In the genomic region with DNA sequence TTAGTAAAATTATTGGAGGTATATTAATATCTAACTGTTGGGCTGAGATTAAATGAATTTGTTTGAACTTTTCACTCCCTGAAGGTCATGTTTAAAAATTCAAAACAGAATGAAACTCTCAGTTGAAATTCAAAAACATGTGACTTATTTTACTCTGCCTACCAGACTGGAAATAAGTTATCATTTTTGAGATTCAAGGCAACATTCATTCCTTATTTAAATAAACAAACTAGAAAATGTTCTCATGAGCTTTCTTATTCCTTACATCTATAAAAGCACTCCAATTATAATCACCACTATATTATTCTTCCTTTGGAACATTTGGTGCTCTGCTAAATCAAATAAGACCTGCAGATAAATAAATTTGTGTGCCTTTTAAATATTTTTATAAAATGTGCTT, we compare ENCODE assay signal across 19 cellular contexts.
DNase-seq lines count a peak whose midpoint lies in the region; FAIRE-seq and TF ChIP-seq lines count a peak whose summit lies in the region.
"Had no signal": no experiment of that assay in that cellular context is flagged by ENCODE, and none has a peak within 500 bp of the region (broad histone marks: within the 10 kb centered on the region; RNA-seq: fewer than 3 reads in every experiment).

No MANE protein-coding gene starts in this region.

- no peaks in the 10 kb centered on the region for H3K27me3 Mint-ChIP-seq in astrocyte (ENCODE audit: low read depth, unreplicated experiment)
- H3K27me3 Mint-ChIP-seq in osteocyte (ENCODE audit: unreplicated experiment): no peaks in the 10 kb centered on the region
- no peaks in the 10 kb centered on the region for H3K27me3 Mint-ChIP-seq in activated naive CD8-positive, alpha-beta T cell treated with anti-CD3 and anti-CD28 coated beads for 36 hours
- H3K27me3 Mint-ChIP-seq: CD4-positive, alpha-beta T cell; IgD-negative memory B cell had no signal

- FAIRE-seq in astrocyte (lab: Jason Lieb, UNC): peak; percentile 5
- peak; percentile 57 for FAIRE-seq in endometrium (lab: Jason Lieb, UNC)
- FAIRE-seq: A549, D721Med, HTR-8/SVneo had no signal

- H3K79me2 ChIP-seq in astrocyte (ENCODE audit: insufficient read depth, low read length): peaks cover 9% of the 10 kb centered on the region

- H3K4me3 Mint-ChIP-seq in astrocyte (ENCODE audit: unreplicated experiment): no peak overlapping the region
- H3K4me3 Mint-ChIP-seq in osteocyte (ENCODE audit: unreplicated experiment): no peak overlapping the region
- no peak overlapping the region for H3K4me3 Mint-ChIP-seq in activated naive CD8-positive, alpha-beta T cell treated with anti-CD3 and anti-CD28 coated beads for 36 hours
- H3K4me3 Mint-ChIP-seq: CD4-positive, alpha-beta T cell; IgD-negative memory B cell had no signal

- H3K27ac ChIP-seq in astrocyte (ENCODE audit: low read depth, low read length): no peak overlapping the region
- H3K27ac ChIP-seq: 22Rv1, A549, C4-2B had no signal

- H2AFZ ChIP-seq in astrocyte (ENCODE audit: low read depth, low read length): no peak overlapping the region

- no peak overlapping the region for H3K4me2 ChIP-seq in astrocyte (ENCODE audit: low read length)
- H3K4me2 ChIP-seq: A549 had no signal

- peaks cover 7% of the 10 kb centered on the region for H3K4me1 ChIP-seq in astrocyte (ENCODE audit: insufficient read depth, low read length)

- peaks cover 63% of the 10 kb centered on the region for H3K36me3 ChIP-seq in astrocyte (ENCODE audit: insufficient read depth, low read length)

- peaks cover 21% of the 10 kb centered on the region for H3K4me1 Mint-ChIP-seq in astrocyte (ENCODE audit: low read depth, unreplicated experiment)
- H3K4me1 Mint-ChIP-seq in osteocyte (ENCODE audit: unreplicated experiment): peaks cover 20% of the 10 kb centered on the region
- no peaks in the 10 kb centered on the region for H3K4me1 Mint-ChIP-seq in activated naive CD8-positive, alpha-beta T cell treated with anti-CD3 and anti-CD28 coated beads for 36 hours
- H3K4me1 Mint-ChIP-seq: IgD-negative memory B cell had no signal

- peaks cover 7% of the 10 kb centered on the region for H4K20me1 ChIP-seq in astrocyte (ENCODE audit: insufficient read depth, low read length)

- DNase-seq in EH (ENCODE audit: low read depth): peak; percentile 32
- no peak for DNase-seq in astrocyte (ENCODE audit: low read depth)
- DNase-seq in osteocyte (ENCODE audit: extremely low spot score, unreplicated experiment): no peak
- no peak for DNase-seq in activated CD8-positive, alpha-beta memory T cell treated with anti-CD3 and anti-CD28 coated beads, Interleukin-2, amount 50 U/mL, for 4 hours
- DNase-seq in activated naive CD8-positive, alpha-beta T cell treated with anti-CD3 and anti-CD28 coated beads for 36 hours: no peak
- no peak for DNase-seq in NCI-H2171 (lab: John Stamatoyannopoulos, UW)
- DNase-seq: AML-193; Caco-2; CD4-positive, alpha-beta T cell; GF-D8; GOT3; H7 had no signal

- no peaks in the 10 kb centered on the region for H3K9me3 Mint-ChIP-seq in astrocyte (ENCODE audit: unreplicated experiment)
- no peaks in the 10 kb centered on the region for H3K9me3 Mint-ChIP-seq in osteocyte (ENCODE audit: unreplicated experiment)
- no peaks in the 10 kb centered on the region for H3K9me3 Mint-ChIP-seq in activated naive CD8-positive, alpha-beta T cell treated with anti-CD3 and anti-CD28 coated beads for 36 hours
- H3K9me3 Mint-ChIP-seq: CD4-positive, alpha-beta T cell; IgD-negative memory B cell had no signal

- no peaks in the 10 kb centered on the region for H3K27me3 ChIP-seq in astrocyte (ENCODE audit: insufficient read depth, low read length)

- no peak overlapping the region for H3K9ac ChIP-seq in astrocyte (ENCODE audit: low read length)

- H3K4me3 ChIP-seq in astrocyte (ENCODE audit: insufficient read depth, low read depth, low read length): no peak overlapping the region
- H3K4me3 ChIP-seq: A549 had no signal

- no peak overlapping the region for H3K27ac Mint-ChIP-seq in astrocyte (ENCODE audit: unreplicated experiment)
- H3K27ac Mint-ChIP-seq in osteocyte (ENCODE audit: unreplicated experiment): peak overlapping the region; percentile 63
- H3K27ac Mint-ChIP-seq in activated naive CD8-positive, alpha-beta T cell treated with anti-CD3 and anti-CD28 coated beads for 36 hours: no peak overlapping the region
- H3K27ac Mint-ChIP-seq: CD4-positive, alpha-beta T cell; IgD-negative memory B cell had no signal

- H3K36me3 Mint-ChIP-seq in astrocyte (ENCODE audit: low read depth, unreplicated experiment) (peaks cover 21% of the 10 kb centered on the region), osteocyte (ENCODE audit: unreplicated experiment) (peaks cover 7% of the 10 kb centered on the region)
- no peaks in the 10 kb centered on the region for H3K36me3 Mint-ChIP-seq in activated naive CD8-positive, alpha-beta T cell treated with anti-CD3 and anti-CD28 coated beads for 36 hours
- H3K36me3 Mint-ChIP-seq: IgD-negative memory B cell had no signal

- TF ChIP-seq CTCF in astrocyte (IDR thresholded peaks at IDR 0.05; ENCODE audit: insufficient read depth, low read depth, low read length): no peak
- TF ChIP-seq CTCF in osteocyte (IDR thresholded peaks at IDR 0.05): no peak

- H3K9me3 ChIP-seq in astrocyte (ENCODE audit: insufficient read depth, low read depth, low read length): no peaks in the 10 kb centered on the region
- H3K9me3 ChIP-seq: A549, Caco-2 had no signal
